ENCODE assay signal across 24 cellular contexts in genomic region chr4:85955614-85956295, GRCh38.
DNase-seq lines count a peak whose midpoint lies in the region; ATAC-seq lines count a peak whose summit lies in the region.
"Had no signal": no experiment of that assay in that cellular context is flagged by ENCODE, and none has a peak within 500 bp of the region (broad histone marks: within the 10 kb centered on the region; RNA-seq: fewer than 3 reads in every experiment).

No MANE protein-coding gene starts in this region.

- H3K4me3 Mint-ChIP-seq in memory B cell, result no peak overlapping the region
- H3K4me3 Mint-ChIP-seq: activated naive CD4-positive, alpha-beta T cell treated with anti-CD3 and anti-CD28 coated beads, Interleukin-2, amount 10 ng/mL, durations not matched to agents 7 days and 5 days; central memory CD8-positive, alpha-beta T cell had no signal

- no peak overlapping the region for H3K9ac ChIP-seq in adipocyte (ENCODE audit: low read length)
- H3K9ac ChIP-seq: BLaER1 had no signal

- no peaks in the 10 kb centered on the region for H3K27me3 ChIP-seq in adipocyte (replicated peaks; ENCODE audit: control insufficient read depth, insufficient read depth, low read length)
- H3K27me3 ChIP-seq: ascending aorta, BLaER1, left lung, upper lobe of right lung had no signal

- ATAC-seq in memory B cell (ENCODE audit: low read depth), result no peak
- ATAC-seq: esophagus mucosa, left lung, upper lobe of right lung had no signal

- H3K36me3 ChIP-seq in adipocyte (ENCODE audit: control insufficient read depth, insufficient read depth, low read length, severe bottlenecking), result no peaks in the 10 kb centered on the region
- H3K36me3 ChIP-seq: ascending aorta, BLaER1, left lung, upper lobe of right lung had no signal

- H3K4me1 Mint-ChIP-seq in memory B cell, result peaks cover 6% of the 10 kb centered on the region
- H3K4me1 Mint-ChIP-seq: activated naive CD4-positive, alpha-beta T cell treated with anti-CD3 and anti-CD28 coated beads, Interleukin-2, amount 10 ng/mL, durations not matched to agents 7 days and 5 days; central memory CD8-positive, alpha-beta T cell had no signal

- H3K27ac Mint-ChIP-seq in memory B cell, result peak overlapping the region; percentile 22
- H3K27ac Mint-ChIP-seq: activated naive CD4-positive, alpha-beta T cell treated with anti-CD3 and anti-CD28 coated beads, Interleukin-2, amount 10 ng/mL, durations not matched to agents 7 days and 5 days had no signal

- peaks cover 25% of the 10 kb centered on the region for H3K36me3 Mint-ChIP-seq in memory B cell
- H3K36me3 Mint-ChIP-seq: activated naive CD4-positive, alpha-beta T cell treated with anti-CD3 and anti-CD28 coated beads, Interleukin-2, amount 10 ng/mL, durations not matched to agents 7 days and 5 days had no signal

- H3K9me3 Mint-ChIP-seq in memory B cell, result no peaks in the 10 kb centered on the region
- H3K9me3 Mint-ChIP-seq: activated naive CD4-positive, alpha-beta T cell treated with anti-CD3 and anti-CD28 coated beads, Interleukin-2, amount 10 ng/mL, durations not matched to agents 7 days and 5 days had no signal

- peaks cover 29% of the 10 kb centered on the region for H3K4me1 ChIP-seq in adipocyte (ENCODE audit: control insufficient read depth, insufficient read depth, low read length)
- H3K4me1 ChIP-seq: ascending aorta, BLaER1, left lung, upper lobe of right lung had no signal

- peak; percentile 32 for DNase-seq in COLO829 (ENCODE audit: low spot score)
- DNase-seq in M059J (ENCODE audit: low read depth), result peak; percentile 89
- DNase-seq in adipocyte (ENCODE audit: low read depth), result peak; percentile 58
- DNase-seq in memory B cell (ENCODE audit: low spot score in 2 of 2), result no peak
- DNase-seq in activated CD4-positive, alpha-beta T cell treated with anti-CD3 and anti-CD28 coated beads, Interleukin-2, amount 50 U/mL, for 4 hours, result no peak
- no peak for DNase-seq in stimulated activated CD8-positive, alpha-beta memory T cell treated with anti-CD3 and anti-CD28 coated beads, Interleukin-4, amount 100 ng/mL, for 48 hours
- DNase-seq in SKM-1 (lab: John Stamatoyannopoulos, UW; ENCODE audit: unreplicated experiment), result no peak
- DNase-seq in HT-29 (ENCODE audit: low spot score), result no peak
- DNase-seq: activated naive CD4-positive, alpha-beta T cell treated with anti-CD3 and anti-CD28 coated beads, Interleukin-2, amount 10 ng/mL, durations not matched to agents 7 days and 5 days; activated T-cell treated with anti-CD3 and anti-CD28 coated beads, Interleukin-2, amount 50 U/mL, for 48 hours; Calu3; effector CD8-positive, alpha-beta T cell; KBM-7; left lung; NCI-H187 treated with DMSO at 0.1 percent for 48 hours; NCI-H345; RPMI8226; stimulated activated CD4-positive, alpha-beta T cell treated with anti-CD3 and anti-CD28 coated beads, Interleukin-4, amount 100 ng/mL, for 4 hours; T1000; upper lobe of right lung had no signal

- H3K4me3 ChIP-seq in adipocyte (ENCODE audit: low read length), result no peak overlapping the region
- H3K4me3 ChIP-seq: ascending aorta, BLaER1, left lung, upper lobe of right lung had no signal

- no peaks in the 10 kb centered on the region for H3K27me3 Mint-ChIP-seq in memory B cell
- H3K27me3 Mint-ChIP-seq: activated naive CD4-positive, alpha-beta T cell treated with anti-CD3 and anti-CD28 coated beads, Interleukin-2, amount 10 ng/mL, durations not matched to agents 7 days and 5 days; central memory CD8-positive, alpha-beta T cell had no signal

- H3K9me3 ChIP-seq in adipocyte (ENCODE audit: control insufficient read depth, low read length), result no peaks in the 10 kb centered on the region
- H3K9me3 ChIP-seq: ascending aorta, BLaER1, left lung, upper lobe of right lung had no signal

Comparison
In these comparisons a context has a peak if more than half of its experiments do, and no peak if none do; other contexts are left out.
1. DNase-seq: peak in COLO829 (single experiment), M059J (single experiment) and adipocyte (single experiment); none in memory B cell (0 of 2), activated CD4-positive, alpha-beta T cell treated with anti-CD3 and anti-CD28 coated beads, Interleukin-2, amount 50 U/mL, for 4 hours (0 of 2), stimulated activated CD8-positive, alpha-beta memory T cell treated with anti-CD3 and anti-CD28 coated beads, Interleukin-4, amount 100 ng/mL, for 48 hours (single experiment), SKM-1 (single experiment) and HT-29 (single experiment).